ENCODE assay signal across 8 cellular contexts in the genomic region with DNA sequence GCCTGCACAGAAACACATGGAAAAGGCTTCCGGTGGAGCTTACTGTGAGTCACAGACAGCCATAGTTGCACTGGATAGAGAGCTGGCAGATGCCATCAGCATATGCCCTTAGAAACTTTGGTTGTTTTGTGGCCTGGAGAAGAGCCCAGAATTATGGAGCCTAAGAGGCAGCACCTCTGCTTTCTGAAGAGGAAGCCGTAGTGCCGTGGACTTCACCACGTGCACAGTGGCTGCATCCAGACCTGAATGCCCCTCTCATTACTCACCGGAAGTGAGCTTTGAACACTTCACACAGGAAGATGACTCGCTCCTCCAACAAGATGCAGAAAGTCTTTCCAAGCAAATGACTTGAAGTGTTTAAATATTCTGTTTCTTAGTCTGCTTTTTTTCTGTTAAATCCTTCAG. TPM values are rescaled to one million over a fixed set of nuclear protein-coding genes. Genes with fewer than 3 reads are reported as not detected.
DNase-seq lines count a peak whose midpoint lies in the region; ATAC-seq and TF ChIP-seq lines count a peak whose summit lies in the region.

No MANE protein-coding gene starts in this region.

- H4K20me1 ChIP-seq in hepatocyte (ENCODE audit: insufficient read depth, poor library complexity, severe bottlenecking): no peaks in the 10 kb centered on the region

- no peak for TF ChIP-seq CTCF in hepatocyte (IDR thresholded peaks at IDR 0.05; ENCODE audit: poor library complexity)

- H3K36me3 Mint-ChIP-seq in activated naive CD8-positive, alpha-beta T cell treated with anti-CD3 and anti-CD28 coated beads, Interleukin-2, amount 50 U/mL, for 24 hours (ENCODE audit: low read depth): peaks cover 10% of the 10 kb centered on the region

- peak; percentile 99 for DNase-seq in GM04503 (ENCODE audit: low read depth)
- DNase-seq in SJCRH30: peak; percentile 76 to 77
- DNase-seq in activated naive CD8-positive, alpha-beta T cell treated with anti-CD3 and anti-CD28 coated beads, Interleukin-2, amount 50 U/mL, for 24 hours: peak; percentile 74
- DNase-seq in hepatocyte (ENCODE audit: low spot score): peak; percentile 76
- DNase-seq in stimulated activated CD4-positive, alpha-beta T cell treated with anti-CD3 and anti-CD28 coated beads, Interleukin-1b, Interleukin-23, amount 100 ng/mL, for 24 hours (ENCODE audit: low read depth in 4 of 4, low spot score in 1 of 4): peak in 3 of 4 experiments; percentile 17 to 53 (median 21)
- no peak for DNase-seq in NCI-H2227 (lab: John Stamatoyannopoulos, UW; ENCODE audit: unreplicated experiment)

- peak overlapping the region; percentile 42 for H3K27ac ChIP-seq in SJCRH30
- peak overlapping the region; percentile 25 for H3K27ac ChIP-seq in hepatocyte

- peaks cover 46% of the 10 kb centered on the region for H3K4me1 Mint-ChIP-seq in activated naive CD8-positive, alpha-beta T cell treated with anti-CD3 and anti-CD28 coated beads, Interleukin-2, amount 50 U/mL, for 24 hours

- no peak overlapping the region for H3K4me3 ChIP-seq in SJCRH30
- H3K4me3 ChIP-seq in hepatocyte: no peak overlapping the region

- H3K27me3 ChIP-seq in SJCRH30 (no peaks in the 10 kb centered on the region), hepatocyte (no peaks in the 10 kb centered on the region)

- H3K4me1 ChIP-seq in SJCRH30: peaks cover 23% of the 10 kb centered on the region
- no peaks in the 10 kb centered on the region for H3K4me1 ChIP-seq in hepatocyte (ENCODE audit: insufficient read depth)

- ATAC-seq in HG03064 (IDR thresholded peaks at IDR 0.05; ENCODE audit: low read depth, unreplicated experiment): peak; percentile 91
- ATAC-seq in activated naive CD8-positive, alpha-beta T cell treated with anti-CD3 and anti-CD28 coated beads, Interleukin-2, amount 50 U/mL, for 24 hours: peak; percentile 91
- no peak for ATAC-seq in HG03520 (IDR thresholded peaks at IDR 0.05; ENCODE audit: unreplicated experiment)

- H3K4me3 Mint-ChIP-seq in activated naive CD8-positive, alpha-beta T cell treated with anti-CD3 and anti-CD28 coated beads, Interleukin-2, amount 50 U/mL, for 24 hours: peak overlapping the region; percentile 44

- H3K36me3 ChIP-seq in SJCRH30: no peaks in the 10 kb centered on the region
- no peaks in the 10 kb centered on the region for H3K36me3 ChIP-seq in hepatocyte (replicated peaks; ENCODE audit: insufficient read depth, low read depth)

- H3K27me3 Mint-ChIP-seq in activated naive CD8-positive, alpha-beta T cell treated with anti-CD3 and anti-CD28 coated beads, Interleukin-2, amount 50 U/mL, for 24 hours: no peaks in the 10 kb centered on the region

- H3K27ac Mint-ChIP-seq in activated naive CD8-positive, alpha-beta T cell treated with anti-CD3 and anti-CD28 coated beads, Interleukin-2, amount 50 U/mL, for 24 hours: peak overlapping the region; percentile 92

- WGBS in hepatocyte (ENCODE audit: low lambda C conversion rate, missing lambda C conversion rate): 55% methylated on average over 6 of the region's 6 CpGs

- H3K9me3 Mint-ChIP-seq in activated naive CD8-positive, alpha-beta T cell treated with anti-CD3 and anti-CD28 coated beads, Interleukin-2, amount 50 U/mL, for 24 hours: peaks cover 7% of the 10 kb centered on the region

- 0 out of 2 replicates have a peak, but pooled peaks cover 2% of the 10 kb centered on the region for H3K9me3 ChIP-seq in SJCRH30 (replicated peaks)
- H3K9me3 ChIP-seq in hepatocyte (ENCODE audit: low read depth): no peaks in the 10 kb centered on the region

- no peaks in the 10 kb centered on the region for H3K9me2 ChIP-seq in hepatocyte (replicated peaks; ENCODE audit: insufficient read depth)

- no peak overlapping the region for H3K4me2 ChIP-seq in hepatocyte

- H2AFZ ChIP-seq in hepatocyte: no peak overlapping the region

- H3K79me2 ChIP-seq in hepatocyte: no peaks in the 10 kb centered on the region

RNA-seq across cellular contexts. Expression of a gene that starts 28.4 kb away (rescaled TPM):
- 92.2 and 96.2 TPM in 2 replicates for total RNA-seq in SJCRH30 (2014; rRNA removed; shearing (Covaris generic))
- total RNA-seq in hepatocyte: 289 and 351 TPM in 2 replicates
- 170 and 189 TPM in 2 replicates for polyA plus RNA-seq in hepatocyte

RNA-seq across cellular contexts. Expression of a gene that starts 55.6 kb away (rescaled TPM):
- 30.5 and 37.3 TPM in 2 replicates for total RNA-seq in SJCRH30 (2014; rRNA removed; shearing (Covaris generic))
- total RNA-seq in hepatocyte: 27.4 and 28.9 TPM in 2 replicates
- polyA plus RNA-seq in hepatocyte: 10.7 and 13.3 TPM in 2 replicates
